9 cellular contexts compared by ENCODE assay signal in the genomic region with DNA sequence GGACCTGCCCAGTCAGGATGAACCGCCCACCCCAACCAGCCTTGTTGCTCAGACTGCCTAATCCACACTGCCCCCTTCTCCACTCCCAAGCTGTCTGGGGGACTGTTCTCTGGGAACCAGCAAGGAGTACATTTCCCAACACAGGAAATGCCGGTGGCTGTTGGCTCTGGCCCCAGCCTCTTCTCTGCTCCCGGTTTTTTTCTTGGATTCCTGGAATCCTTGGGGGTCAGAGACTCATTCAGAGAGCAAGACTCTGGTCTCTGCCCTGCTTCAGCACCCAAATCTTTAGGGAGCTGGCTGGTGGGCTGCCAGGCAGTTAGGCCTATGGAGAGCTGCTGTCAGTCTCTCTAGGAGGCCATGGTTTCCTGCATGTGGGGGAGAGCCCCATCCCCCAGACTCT. TPM values are rescaled to one million over a fixed set of nuclear protein-coding genes. Genes with fewer than 3 reads are reported as not detected.
DNase-seq lines count a peak whose midpoint lies in the region; ATAC-seq and TF ChIP-seq lines count a peak whose summit lies in the region.
"Had no signal": no experiment of that assay in that cellular context is flagged by ENCODE, and none has a peak within 500 bp of the region (broad histone marks: within the 10 kb centered on the region; RNA-seq: fewer than 3 reads in every experiment).

No MANE protein-coding gene starts in this region.

- H3K9me3 ChIP-seq in left lung: no peaks in the 10 kb centered on the region

- peaks cover 0 to 1% of the 10 kb centered on the region in 2 donors for H3K27me3 ChIP-seq in left lung

- H3K4me3 ChIP-seq in coronary artery (peak overlapping the region; percentile 20), left lung (no peak overlapping the region)

- H3K27me3 Mint-ChIP-seq in immature natural killer cell (ENCODE audit: low read depth in 3 of 3): peaks cover 1 to 3% (median 3%) of the 10 kb centered on the region in 3 donors

- peaks cover 0 to 4% (median 3%) of the 10 kb centered on the region in 3 donors for H3K36me3 Mint-ChIP-seq in immature natural killer cell

- intact Hi-C loops in left lung (cut with DNase I): no loop called here

- ATAC-seq in left lung (peak; percentile 54), GM18868 (IDR thresholded peaks at IDR 0.05; ENCODE audit: unreplicated experiment) (no peak)

- peaks cover 29 to 33% of the 10 kb centered on the region in 2 donors for H3K4me1 ChIP-seq in left lung

- H3K4me3 Mint-ChIP-seq in immature natural killer cell: no peak overlapping the region

- H3K9me3 Mint-ChIP-seq in immature natural killer cell: no peaks in the 10 kb centered on the region

- H3K4me1 Mint-ChIP-seq in immature natural killer cell: peaks cover 0 to under 1% of the 10 kb centered on the region in 2 donors

- peak overlapping the region; percentile 68 to 90 for H3K27ac ChIP-seq in coronary artery
- H3K27ac ChIP-seq in left lung: peak overlapping the region; percentile 3 to 13

- H3K27ac Mint-ChIP-seq in immature natural killer cell: no peak overlapping the region

- TF ChIP-seq CTCF in coronary artery (IDR thresholded peaks at IDR 0.05) (no peak), left lung (IDR thresholded peaks at IDR 0.05) (no peak)

- no peaks in the 10 kb centered on the region for H3K36me3 ChIP-seq in left lung

- DNase-seq in HT1080 (ENCODE audit: low read depth): peak; percentile 88
- DNase-seq in coronary artery (ENCODE audit: low spot score): peak; percentile 90
- no peak for DNase-seq in left lung
- DNase-seq in stromal cell of bone marrow (ENCODE audit: low read depth): peak; percentile 68
- DNase-seq in islet precursor cell: no peak
- DNase-seq in NCI-H1048 (lab: John Stamatoyannopoulos, UW): no peak
- DNase-seq in immature natural killer cell: no peak
- DNase-seq: NCI-H510A treated with DMSO at 0.1 percent for 48 hours had no signal

RNA-seq across cellular contexts. Expression of a gene that starts 10.8 kb away (rescaled TPM):
- total RNA-seq in HT1080 (2014; rRNA removed; shearing (Covaris generic)): 32.3 and 34.4 TPM in 2 replicates
- 17.1 and 20.7 TPM in 2 replicates for polyA plus RNA-seq in HT1080 (2015; cell fraction: cytosol; rRNA removed)
- polyA plus RNA-seq in HT1080 (2015; cell fraction: nucleus; rRNA removed): 26.7 and 27.1 TPM in 2 replicates
- total RNA-seq in left lung: 10 to 100 TPM; 33.6 to 43.4 TPM
- polyA plus RNA-seq in immature natural killer cell: 10 to 100 TPM in 2 of 3 donors, 1 to 10 TPM in 1; 9.3 to 24.2 (median 20.5) TPM

RNA-seq across cellular contexts. Expression of a gene that starts 37.0 kb away (rescaled TPM):
- total RNA-seq in HT1080 (2014; rRNA removed; shearing (Covaris generic)): not detected in 2 replicates
- polyA plus RNA-seq in HT1080 (2015; cell fraction: cytosol; rRNA removed): not detected in 2 replicates
- polyA plus RNA-seq in HT1080 (2015; cell fraction: nucleus; rRNA removed): not detected in 2 replicates
- under 1 TPM; 0.08 to 0.15 TPM for total RNA-seq in left lung
- under 1 TPM in 1 of 3 donors, not detected in 2; 0.16 TPM for polyA plus RNA-seq in immature natural killer cell

Comparison
In these comparisons a context has a peak if more than half of its experiments do, and no peak if none do; other contexts are left out.
1. DNase-seq: peak in HT1080 (single experiment), coronary artery (single experiment) and stromal cell of bone marrow (single experiment); none in left lung (0 of 2), islet precursor cell (single experiment), NCI-H1048 (single experiment) and immature natural killer cell (0 of 3).